In genomic region chr10:120997313-120998102, GRCh38 we compare ENCODE assay signal across 20 cellular contexts.
"Had no signal": no experiment of that assay in that cellular context is flagged by ENCODE, and none has a peak within 500 bp of the region (broad histone marks: within the 10 kb centered on the region; RNA-seq: fewer than 3 reads in every experiment).

No MANE protein-coding gene starts in this region.

- H3K4me3 ChIP-seq: coronary artery, lung, tibial artery had no signal

- H3K27me3 Mint-ChIP-seq: activated CD4-positive, alpha-beta memory T cell treated with anti-CD3 and anti-CD28 coated beads, Interleukin-2, amount 10 ng/mL, durations not matched to agents 7 days and 5 days had no signal

- H3K36me3 Mint-ChIP-seq: activated naive CD8-positive, alpha-beta T cell; stimulated activated naive B cell treated with anti-CD40 and anti-IgM and Interleukin-4, amounts not matched to agents 10 μg/mL and 1 μg/mL and 100 μg/mL, for 72 hours had no signal

- DNase-seq: activated CD4-positive, alpha-beta memory T cell treated with anti-CD3 and anti-CD28 coated beads, Interleukin-2, amount 10 ng/mL, durations not matched to agents 7 days and 5 days; activated CD8-positive, alpha-beta memory T cell treated with anti-CD3 and anti-CD28 coated beads, Interleukin-2, amount 50 U/mL, for 4 hours; activated gamma-delta T cell; activated T-cell treated with anti-CD3 and anti-CD28 coated beads, Interleukin-2, amount 50 U/mL, for 48 hours; amygdala; central memory CD4-positive, alpha-beta T cell; foreskin melanocyte; head of caudate nucleus; stimulated activated CD4-positive, alpha-beta T cell treated with anti-CD3 and anti-CD28 coated beads, Interleukin-2, amount 100 ng/mL, for 48 hours; stimulated activated naive B cell treated with anti-CD40 and anti-IgM and Interleukin-4, amounts not matched to agents 10 μg/mL and 1 μg/mL and 100 μg/mL, for 72 hours; T-helper 1 cell; T1000; tibial artery had no signal

- H3K36me3 ChIP-seq: tibial artery had no signal

- H3K79me2 ChIP-seq: parathyroid adenoma had no signal

- H3K4me1 ChIP-seq: tibial artery had no signal

- H3K9me3 ChIP-seq: tibial artery had no signal

- H3K4me3 Mint-ChIP-seq: activated CD4-positive, alpha-beta memory T cell treated with anti-CD3 and anti-CD28 coated beads, Interleukin-2, amount 10 ng/mL, durations not matched to agents 7 days and 5 days; activated naive CD8-positive, alpha-beta T cell; brain; mesothelial cell of epicardium; stimulated activated naive B cell treated with anti-CD40 and anti-IgM and Interleukin-4, amounts not matched to agents 10 μg/mL and 1 μg/mL and 100 μg/mL, for 72 hours had no signal

- ATAC-seq: stimulated activated naive B cell treated with anti-CD40 and anti-IgM and Interleukin-4, amounts not matched to agents 10 μg/mL and 1 μg/mL and 100 μg/mL, for 72 hours had no signal

- H3K27ac ChIP-seq: coronary artery, parathyroid adenoma, tibial artery, VCaP had no signal

- H3K9me3 Mint-ChIP-seq: activated CD4-positive, alpha-beta memory T cell treated with anti-CD3 and anti-CD28 coated beads, Interleukin-2, amount 10 ng/mL, durations not matched to agents 7 days and 5 days had no signal

- H3K27me3 ChIP-seq: tibial artery had no signal

- H3K4me1 Mint-ChIP-seq: activated CD4-positive, alpha-beta memory T cell treated with anti-CD3 and anti-CD28 coated beads, Interleukin-2, amount 10 ng/mL, durations not matched to agents 7 days and 5 days; brain; stimulated activated naive B cell treated with anti-CD40 and anti-IgM and Interleukin-4, amounts not matched to agents 10 μg/mL and 1 μg/mL and 100 μg/mL, for 72 hours had no signal

- H2AFZ ChIP-seq: parathyroid adenoma had no signal

- H3K27ac Mint-ChIP-seq: activated CD4-positive, alpha-beta memory T cell treated with anti-CD3 and anti-CD28 coated beads, Interleukin-2, amount 10 ng/mL, durations not matched to agents 7 days and 5 days; activated naive CD8-positive, alpha-beta T cell; mesothelial cell of epicardium; stimulated activated naive B cell treated with anti-CD40 and anti-IgM and Interleukin-4, amounts not matched to agents 10 μg/mL and 1 μg/mL and 100 μg/mL, for 72 hours had no signal

- H3K9ac ChIP-seq: parathyroid adenoma had no signal
